In genomic region chr21:32968103-32968502, GRCh38 we compare ENCODE assay signal across 15 cellular contexts. TPM values are rescaled to one million over a fixed set of nuclear protein-coding genes. Genes with fewer than 3 reads are reported as not detected.
"Had no signal": no experiment of that assay in that cellular context is flagged by ENCODE, and none has a peak within 500 bp of the region (broad histone marks: within the 10 kb centered on the region; RNA-seq: fewer than 3 reads in every experiment).

No MANE protein-coding gene starts in this region.

RNA-seq across cellular contexts. Expression of gene OLIG2, which starts 57.6 kb away (rescaled TPM):
- total RNA-seq: dermis microvascular lymphatic vessel endothelial cell, glomerular endothelial cell, liver, natural killer cell, ovary, renal cortical epithelial cell, right cardiac atrium, sigmoid colon, skeletal muscle tissue, stomach, subcutaneous adipose tissue, ureter, vagina had no signal
- polyA plus RNA-seq: esophagus, keratinocyte, liver, ovary, right cardiac atrium, sigmoid colon, stomach had no signal
